ENCODE assay signal across 9 cellular contexts in genomic region chr2:9261231-9261883, GRCh38. TPM values are rescaled to one million over a fixed set of nuclear protein-coding genes. Genes with fewer than 3 reads are reported as not detected.
DNase-seq lines count a peak whose midpoint lies in the region; FAIRE-seq and TF ChIP-seq lines count a peak whose summit lies in the region.
"Had no signal": no experiment of that assay in that cellular context is flagged by ENCODE, and none has a peak within 500 bp of the region (broad histone marks: within the 10 kb centered on the region; RNA-seq: fewer than 3 reads in every experiment).

No MANE protein-coding gene starts in this region.

- WGBS in H9 (ENCODE audit: extremely low coverage, insufficient read length, low lambda C conversion rate) = no CpG with 5 or more reads among the region's 6 CpGs
- 50 to 63% (median 50%) methylated on average over 5 to 6 of the region's 6 CpGs for WGBS in small intestine, 3 donors

- H3K27ac ChIP-seq in H9 (ENCODE audit: insufficient read length, low read depth, low read length) (no peak overlapping the region), keratinocyte (ENCODE audit: control insufficient read depth, insufficient read depth, low read length) (peak overlapping the region; percentile 13), small intestine (ENCODE audit: low read depth in 1 of 2, low read length in 1 of 2) (peak overlapping the region; percentile 12 to 25)

- H2AFZ ChIP-seq in H9 (ENCODE audit: low read length) (no peak overlapping the region), keratinocyte (ENCODE audit: control insufficient read depth, low read length) (no peak overlapping the region)

- no peak for FAIRE-seq in keratinocyte (lab: Jason Lieb, UNC)
- no peak for FAIRE-seq in small intestine (lab: Jason Lieb, UNC)

- H3K23me2 ChIP-seq in H9 (ENCODE audit: insufficient read length, low read depth, low read length, poor library complexity, severe bottlenecking) = no peaks in the 10 kb centered on the region

- H3K4me1 ChIP-seq in H9 (ENCODE audit: insufficient read depth, low read length) = no peaks in the 10 kb centered on the region
- H3K4me1 ChIP-seq in keratinocyte (ENCODE audit: control insufficient read depth, extremely low read depth, insufficient read depth, low read length) = peaks cover 5% of the 10 kb centered on the region
- H3K4me1 ChIP-seq in small intestine (ENCODE audit: control insufficient read depth in 2 of 2, insufficient read depth in 1 of 2, low read depth in 1 of 2, low read length in 1 of 2) = peaks cover 4 to 10% of the 10 kb centered on the region in 2 donors

- H2BK12ac ChIP-seq in H9 (ENCODE audit: insufficient read length, low read depth, low read length) = no peak overlapping the region

- no peak overlapping the region for H3K4ac ChIP-seq in H9 (ENCODE audit: low read depth, low read length)

- H3K9me3 Mint-ChIP-seq in H9 = no peaks in the 10 kb centered on the region

- no peaks in the 10 kb centered on the region for H3K36me3 Mint-ChIP-seq in H9 (ENCODE audit: insufficient read depth in 1 of 3, low read depth in 3 of 3)

- no peaks in the 10 kb centered on the region for H3K9me1 ChIP-seq in keratinocyte (ENCODE audit: control insufficient read depth, extremely low read depth, insufficient read depth, low read length)

- no peak overlapping the region for H3K23ac ChIP-seq in H9 (ENCODE audit: insufficient read length, low read depth, low read length)

- peaks cover 8 to 11% of the 10 kb centered on the region in 2 experiments for H3K36me3 ChIP-seq in keratinocyte (ENCODE audit: control insufficient read depth in 2 of 2, extremely low read depth in 1 of 2, insufficient read depth in 2 of 2, low read length in 2 of 2)
- H3K36me3 ChIP-seq in small intestine (ENCODE audit: control insufficient read depth in 2 of 2, insufficient read depth in 2 of 2, low read length in 2 of 2) = no peaks in the 10 kb centered on the region

- H3K4me3 Mint-ChIP-seq in H9 = no peak overlapping the region

- H3K27me3 ChIP-seq in H9 (ENCODE audit: insufficient read depth, low read length) = no peaks in the 10 kb centered on the region
- H3K27me3 ChIP-seq in keratinocyte (ENCODE audit: control insufficient read depth, extremely low read depth, insufficient read depth, low read length) = no peaks in the 10 kb centered on the region
- no peaks in the 10 kb centered on the region for H3K27me3 ChIP-seq in small intestine (ENCODE audit: control insufficient read depth in 2 of 2, insufficient read depth in 2 of 2, low read length in 2 of 2)

- peak overlapping the region; percentile 1; the same call in 1 of the 2 replicates for H3K14ac ChIP-seq in H9 (ENCODE audit: insufficient read depth, low read length)

- TF ChIP-seq CTCF in H9 (conservative IDR thresholded peaks at IDR 0.05) = no peak
- peak; percentile 2 for TF ChIP-seq CTCF in cardiac fibroblast (IDR thresholded peaks at IDR 0.05; ENCODE audit: low read depth, low read length)
- TF ChIP-seq CTCF in keratinocyte (optimal IDR thresholded peaks at IDR 0.05 in 1 of 3, IDR thresholded peaks at IDR 0.05 in 1 of 3, conservative IDR thresholded peaks at IDR 0.05 in 1 of 3; ENCODE audit: extremely low read depth in 1 of 3, insufficient read depth in 2 of 3, low read length in 3 of 3) = no peak

- no peaks in the 10 kb centered on the region for H3K79me1 ChIP-seq in H9 (ENCODE audit: insufficient read depth, low read depth, low read length, poor library complexity, severe bottlenecking)

- no peak overlapping the region for H3K56ac ChIP-seq in H9 (ENCODE audit: insufficient read length, low read depth, low read length)

- H3K4me1 Mint-ChIP-seq in H9 = peaks cover 49 to 56% of the 10 kb centered on the region in 2 experiments

- H3K4me2 ChIP-seq in H9 (ENCODE audit: insufficient read depth, insufficient read length, low read length) (no peak overlapping the region), keratinocyte (ENCODE audit: control insufficient read depth, extremely low read depth, insufficient read depth, low read depth, low read length) (no peak overlapping the region)

- no peak overlapping the region for H3K4me3 ChIP-seq in cardiac fibroblast (replicated peaks in 1 of 2; ENCODE audit: low read depth in 2 of 2, low read length in 2 of 2)
- no peak overlapping the region for H3K4me3 ChIP-seq in keratinocyte (ENCODE audit: control insufficient read depth in 2 of 3, extremely low read depth in 1 of 3, insufficient read depth in 2 of 3, low read depth in 1 of 3, low read length in 3 of 3)
- H3K4me3 ChIP-seq in small intestine (ENCODE audit: low read depth in 1 of 2, low read length in 2 of 2) = no peak overlapping the region

- no peak overlapping the region for H2BK15ac ChIP-seq in H9 (ENCODE audit: low read depth, low read length)

- no peak overlapping the region for H4K5ac ChIP-seq in H9 (ENCODE audit: insufficient read length, low read depth, low read length)

- H3K27ac Mint-ChIP-seq in H9 = peak overlapping the region; percentile 84 to 91 (median 90); a peak in 4 of 7 replicates

- DNase-seq in H9 = no peak
- peak; percentile 69 to 90 for DNase-seq in cardiac fibroblast (ENCODE audit: low read depth in 2 of 2)
- no peak for DNase-seq in keratinocyte (ENCODE audit: low read depth, low spot score)
- peak; percentile 66 for DNase-seq in small intestine
- no peak for DNase-seq in T-helper 1 cell
- no peak for DNase-seq in hepatic stellate cell (ENCODE audit: low spot score)
- no peak for DNase-seq in activated CD4-positive, alpha-beta T cell treated with anti-CD3 and anti-CD28 coated beads for 48 hours
- no peak for DNase-seq in NCI-H2227 (lab: John Stamatoyannopoulos, UW; ENCODE audit: unreplicated experiment)
- DNase-seq: KG1 had no signal

- H2AK5ac ChIP-seq in H9 (ENCODE audit: insufficient read length, low read length) = no peak overlapping the region

- no peak overlapping the region for H2BK5ac ChIP-seq in H9 (ENCODE audit: insufficient read length, low read length)

- no peaks in the 10 kb centered on the region for H3K9me3 ChIP-seq in H9 (ENCODE audit: control insufficient read depth, low read depth, low read length)
- H3K9me3 ChIP-seq in keratinocyte (ENCODE audit: control insufficient read depth, low read depth, low read length) = no peaks in the 10 kb centered on the region
- H3K9me3 ChIP-seq in small intestine (ENCODE audit: control insufficient read depth, low read depth) = no peaks in the 10 kb centered on the region

- no peaks in the 10 kb centered on the region for H3K79me2 ChIP-seq in H9 (ENCODE audit: insufficient read depth, low read length)
- H3K79me2 ChIP-seq in keratinocyte (ENCODE audit: control insufficient read depth, insufficient read depth, low read length) = peaks cover 98% of the 10 kb centered on the region

- no peak overlapping the region for H3K18ac ChIP-seq in H9 (ENCODE audit: insufficient read length, low read depth, low read length)

- no peak overlapping the region for H4K91ac ChIP-seq in H9 (ENCODE audit: insufficient read length, low read depth, low read length)

- H2BK120ac ChIP-seq in H9 (ENCODE audit: low read depth, low read length, poor library complexity, severe bottlenecking) = no peak overlapping the region

- H3T11ph ChIP-seq in H9 (ENCODE audit: low read length) = no peak overlapping the region

- no peak overlapping the region for H2BK20ac ChIP-seq in H9 (ENCODE audit: low read depth, low read length, poor library complexity, severe bottlenecking)

- H3K9ac ChIP-seq in H9 (ENCODE audit: extremely low read depth, insufficient read length, low read length) (no peak overlapping the region), keratinocyte (ENCODE audit: control insufficient read depth, extremely low read depth, insufficient read depth, low read length) (no peak overlapping the region)

- H4K8ac ChIP-seq in H9 (replicated peaks; ENCODE audit: insufficient read length, low read depth, low read length) = no peak overlapping the region

- peaks cover 1% of the 10 kb centered on the region; the same call in 1 of the 2 replicates for H3K27me3 Mint-ChIP-seq in H9 (ENCODE audit: low read depth)

- H4K20me1 ChIP-seq in H9 (ENCODE audit: control insufficient read depth, insufficient read depth, insufficient read length) (no peaks in the 10 kb centered on the region), keratinocyte (ENCODE audit: control insufficient read depth, extremely low read depth, insufficient read depth, low read length) (no peaks in the 10 kb centered on the region)

- dilution Hi-C loops in keratinocyte (cut with MboI; ENCODE audit: extremely low pct_ligation_motif_present, low sequenced_read_pairs) = no loop called here

RNA-seq across cellular contexts. Expression of gene ASAP2, which starts 54.7 kb away (rescaled TPM):
- 11.0 and 12.6 TPM in 2 replicates for total RNA-seq in H9 (2021)
- 30.7 to 59.6 TPM (median 54.2 TPM) in 3 replicates for polyA plus RNA-seq in keratinocyte
- 44.6 TPM for polyA plus RNA-seq in keratinocyte (2011; ENCODE audit: low read depth)
- 37.2 and 58.2 TPM in 2 replicates for polyA plus RNA-seq in keratinocyte (2011; cell fraction: cytosol; rRNA removed)
- polyA plus RNA-seq in keratinocyte (2011; cell fraction: nucleus; rRNA removed) = 62.7 and 72.9 TPM in 2 replicates
- polyA plus RNA-seq in keratinocyte (2012; ENCODE audit: low replicate concordance) = 21.4 and 42.3 TPM in 2 replicates
- 32.0 to 96.8 TPM (median 59.0 TPM) in 3 replicates for polyA minus RNA-seq in keratinocyte
- 34.7 TPM for polyA minus RNA-seq in keratinocyte (2011; cell fraction: cytosol; rRNA and poly(A)+ RNA removed)
- polyA minus RNA-seq in keratinocyte (2011; cell fraction: nucleus; rRNA and poly(A)+ RNA removed) = 47.7 and 89.0 TPM in 2 replicates
- polyA plus RNA-seq in small intestine = 10 to 100 TPM; 10.8 to 21.9 (median 14.6) TPM

Comparison
In these comparisons a context has a peak if more than half of its experiments do, and no peak if none do; other contexts are left out.
1. DNase-seq: peak in cardiac fibroblast (2 of 2) and small intestine (single experiment); none in H9 (single experiment), keratinocyte (single experiment), T-helper 1 cell (0 of 5), hepatic stellate cell (single experiment), activated CD4-positive, alpha-beta T cell treated with anti-CD3 and anti-CD28 coated beads for 48 hours (single experiment) and NCI-H2227 (single experiment).